Comparison of ENCODE assay signal across 11 cellular contexts in genomic region chr11:11313426-11313825, GRCh38. TPM values are rescaled to one million over a fixed set of nuclear protein-coding genes. Genes with fewer than 3 reads are reported as not detected.
DNase-seq lines count a peak whose midpoint lies in the region; ATAC-seq and TF ChIP-seq lines count a peak whose summit lies in the region.
"Had no signal": no experiment of that assay in that cellular context is flagged by ENCODE, and none has a peak within 500 bp of the region (broad histone marks: within the 10 kb centered on the region; RNA-seq: fewer than 3 reads in every experiment).

No MANE protein-coding gene starts in this region.

- H3K36me3 Mint-ChIP-seq in activated CD8-positive, alpha-beta T cell treated with anti-CD3 and anti-CD28 coated beads for 36 hours (ENCODE audit: low read depth), result no peaks in the 10 kb centered on the region
- H3K36me3 Mint-ChIP-seq: natural killer cell had no signal

- 33% methylated on average over 1 of the region's 1 CpG for WGBS in right lobe of liver (ENCODE audit: insufficient coverage, low coverage, low lambda C conversion rate, missing lambda C conversion rate)

- intact Hi-C loops in right lobe of liver (cut with DNase I), result no loop called here
- intact Hi-C loops in activated CD8-positive, alpha-beta T cell treated with anti-CD3 and anti-CD28 coated beads for 36 hours (cut with micrococcal nuclease), result no loop called here

- no peak overlapping the region for H3K27ac Mint-ChIP-seq in activated CD8-positive, alpha-beta T cell treated with anti-CD3 and anti-CD28 coated beads for 36 hours
- H3K27ac Mint-ChIP-seq: natural killer cell had no signal

- H3K4me3 Mint-ChIP-seq in activated CD8-positive, alpha-beta T cell treated with anti-CD3 and anti-CD28 coated beads for 36 hours, result no peak overlapping the region
- H3K4me3 Mint-ChIP-seq: natural killer cell had no signal

- CTCF ChIA-PET in activated CD8-positive, alpha-beta T cell treated with anti-CD3 and anti-CD28 coated beads for 36 hours (lab: Charles Lee), result interaction anchor here (1.1 kb wide), 1 partner anchor 9 kb away, joined by 3 read pairs; no protein-coding TSS in a partner anchor

- peak in 3 of 4 donors; percentile 53 to 86 (median 72) for ATAC-seq in right lobe of liver
- ATAC-seq in HG03045 (IDR thresholded peaks at IDR 0.05; ENCODE audit: unreplicated experiment), result no peak
- no peak for ATAC-seq in activated CD8-positive, alpha-beta T cell treated with anti-CD3 and anti-CD28 coated beads for 36 hours
- ATAC-seq: natural killer cell had no signal

- H3K27me3 ChIP-seq in right lobe of liver (no peaks in the 10 kb centered on the region), WERI-Rb-1 (ENCODE audit: insufficient read depth, low read depth, severe bottlenecking) (no peaks in the 10 kb centered on the region)
- H3K27me3 ChIP-seq: SJSA1 had no signal

- H3K4me1 Mint-ChIP-seq in activated CD8-positive, alpha-beta T cell treated with anti-CD3 and anti-CD28 coated beads for 36 hours (ENCODE audit: low read depth), result peaks cover 5% of the 10 kb centered on the region

- no peak for TF ChIP-seq POLR2A in right lobe of liver (IDR thresholded peaks at IDR 0.05)

- H3K9me3 ChIP-seq in right lobe of liver (no peaks in the 10 kb centered on the region), WERI-Rb-1 (ENCODE audit: severe bottlenecking) (no peaks in the 10 kb centered on the region)
- H3K9me3 ChIP-seq: SJSA1 had no signal

- TF ChIP-seq CTCF in coronary artery (IDR thresholded peaks at IDR 0.05), result no peak
- TF ChIP-seq CTCF in right lobe of liver (IDR thresholded peaks at IDR 0.05), result no peak
- TF ChIP-seq CTCF in activated CD8-positive, alpha-beta T cell treated with anti-CD3 and anti-CD28 coated beads for 36 hours (IDR thresholded peaks at IDR 0.05), result no peak
- TF ChIP-seq CTCF in WERI-Rb-1 (IDR thresholded peaks at IDR 0.05; ENCODE audit: low read depth, low read length), result no peak

- POLR2A ChIA-PET in activated CD8-positive, alpha-beta T cell treated with anti-CD3 and anti-CD28 coated beads for 36 hours (lab: Charles Lee), result interaction anchor here (0.6 kb wide), 1 partner anchor 13 kb away, joined by 3 read pairs; no protein-coding TSS in a partner anchor

- peak; percentile 60 for DNase-seq in CD1c-positive myeloid dendritic cell (ENCODE audit: extremely low spot score)
- DNase-seq in MV-4-11 (lab: John Stamatoyannopoulos, UW), result peak; percentile 77
- DNase-seq in coronary artery (ENCODE audit: low spot score), result no peak
- peak in 1 of 3 donors; percentile 57 for DNase-seq in right lobe of liver
- no peak for DNase-seq in NCI-H1105 treated with DMSO at 0.1 percent for 48 hours (lab: John Stamatoyannopoulos, UW)
- no peak for DNase-seq in activated CD8-positive, alpha-beta T cell treated with anti-CD3 and anti-CD28 coated beads for 36 hours
- no peak for DNase-seq in WERI-Rb-1
- DNase-seq: natural killer cell, NCI-H1436 treated with DMSO at 0.1 percent for 48 hours had no signal

- H3K4me3 ChIP-seq in coronary artery (no peak overlapping the region), right lobe of liver (no peak overlapping the region), WERI-Rb-1 (ENCODE audit: low read depth, low read length) (no peak overlapping the region)
- H3K4me3 ChIP-seq: SJSA1 had no signal

- H3K4me1 ChIP-seq in right lobe of liver, result peaks cover 0 to 20% (median 0%) of the 10 kb centered on the region in 4 donors

- no peaks in the 10 kb centered on the region for H3K27me3 Mint-ChIP-seq in activated CD8-positive, alpha-beta T cell treated with anti-CD3 and anti-CD28 coated beads for 36 hours

- H3K9me3 Mint-ChIP-seq in activated CD8-positive, alpha-beta T cell treated with anti-CD3 and anti-CD28 coated beads for 36 hours, result no peaks in the 10 kb centered on the region

- H3K27ac ChIP-seq in coronary artery, result peak overlapping the region; percentile 45 to 61
- peak overlapping the region in 1 of 3 donors; percentile 43 for H3K27ac ChIP-seq in right lobe of liver
- H3K27ac ChIP-seq in WERI-Rb-1, result no peak overlapping the region
- H3K27ac ChIP-seq: SJSA1 had no signal

- H3K36me3 ChIP-seq in right lobe of liver, result no peaks in the 10 kb centered on the region
- H3K36me3 ChIP-seq in WERI-Rb-1, result no peaks in the 10 kb centered on the region
- H3K36me3 ChIP-seq: SJSA1 had no signal

RNA-seq across cellular contexts. Expression of gene CSNK2A3, which starts 39.6 kb away (rescaled TPM):
- total RNA-seq in right lobe of liver, result 1 to 10 TPM in 1 of 6 experiments, under 1 TPM in 4, not detected in 1; 0.29 to 1.4 (median 0.49) TPM
- 1 to 10 TPM; 4.2 to 5.4 TPM for total RNA-seq in activated CD8-positive, alpha-beta T cell treated with anti-CD3 and anti-CD28 coated beads for 36 hours

Comparison
In these comparisons a context has a peak if more than half of its experiments do, and no peak if none do; other contexts are left out.
1. DNase-seq: peak in CD1c-positive myeloid dendritic cell (single experiment) and MV-4-11 (single experiment); none in coronary artery (single experiment), NCI-H1105 treated with DMSO at 0.1 percent for 48 hours (single experiment), activated CD8-positive, alpha-beta T cell treated with anti-CD3 and anti-CD28 coated beads for 36 hours (single experiment) and WERI-Rb-1 (single experiment).
2. ATAC-seq: peak in right lobe of liver (3 of 4); none in HG03045 (single experiment) and activated CD8-positive, alpha-beta T cell treated with anti-CD3 and anti-CD28 coated beads for 36 hours (single experiment).